9 cellular contexts compared by ENCODE assay signal in genomic region chr2:240921319-240922233, GRCh38. TPM values are rescaled to one million over a fixed set of nuclear protein-coding genes. Genes with fewer than 3 reads are reported as not detected.
DNase-seq lines count a peak whose midpoint lies in the region; ATAC-seq and TF ChIP-seq lines count a peak whose summit lies in the region.
"Had no signal": no experiment of that assay in that cellular context is flagged by ENCODE, and none has a peak within 500 bp of the region (broad histone marks: within the 10 kb centered on the region; RNA-seq: fewer than 3 reads in every experiment).

No MANE protein-coding gene starts in this region.

- TF ChIP-seq CTCF in fibroblast of the aortic adventitia (IDR thresholded peaks at IDR 0.05; ENCODE audit: insufficient read depth, low read length) (no peak), GM23338 (conservative IDR thresholded peaks at IDR 0.05; ENCODE audit: low read depth in 2 of 2) (no peak)

- no peak overlapping the region for H2AFZ ChIP-seq in GM23338

- DNase-seq in ELR (ENCODE audit: low read depth): peak; percentile 97
- peak; percentile 97 for DNase-seq in fibroblast of the aortic adventitia (ENCODE audit: low read depth)
- peak; percentile 68 for DNase-seq in sciatic nerve (ENCODE audit: low spot score)
- DNase-seq in SIG-M5 (lab: John Stamatoyannopoulos, UW): no peak
- DNase-seq in GM23338 (ENCODE audit: low spot score): no peak
- no peak for DNase-seq in T-helper 9 cell

- peaks cover 5% of the 10 kb centered on the region for H3K27me3 Mint-ChIP-seq in GM23338 (ENCODE audit: insufficient read depth, low read depth, poor library complexity)

- H3K9me2 ChIP-seq in GM23338 (ENCODE audit: insufficient read depth): no peaks in the 10 kb centered on the region

- ATAC-seq in SK-N-SH treated with all-trans-retinoic acid at 6 μM for 48 hours: peak; percentile 82
- ATAC-seq in sciatic nerve: peak; percentile 56
- ATAC-seq in GM23338: no peak
- no peak for ATAC-seq in HG02840 (IDR thresholded peaks at IDR 0.05; ENCODE audit: low FRiP score, unreplicated experiment)

- H3K4me2 ChIP-seq in GM23338: no peak overlapping the region

- no peaks in the 10 kb centered on the region for H3F3A ChIP-seq in GM23338 (replicated peaks; ENCODE audit: low read depth)

- no peaks in the 10 kb centered on the region for H4K20me1 ChIP-seq in GM23338 (replicated peaks; ENCODE audit: insufficient read depth)

- no peaks in the 10 kb centered on the region for H3K36me3 ChIP-seq in GM23338 (ENCODE audit: insufficient read depth)

- no peak overlapping the region for H3K4me3 Mint-ChIP-seq in GM23338

- H3K4me1 ChIP-seq in GM23338 (ENCODE audit: insufficient read depth): no peaks in the 10 kb centered on the region; the same call in 1 of the 2 replicates

- H3K4me3 ChIP-seq in fibroblast of the aortic adventitia (ENCODE audit: low read depth, low read length) (no peak overlapping the region), GM23338 (no peak overlapping the region)

- 0 out of 3 replicates have a peak, but pooled peaks cover 4% of the 10 kb centered on the region for H3K4me1 Mint-ChIP-seq in GM23338

- no peak overlapping the region for H3K27ac Mint-ChIP-seq in GM23338

- H3K27ac ChIP-seq in GM23338 (ENCODE audit: low read depth): no peak overlapping the region

- no peaks in the 10 kb centered on the region for H3K27me3 ChIP-seq in GM23338 (ENCODE audit: insufficient read depth)

- H3K36me3 Mint-ChIP-seq in GM23338 (ENCODE audit: low read depth): no peaks in the 10 kb centered on the region

- H3K9me3 Mint-ChIP-seq in GM23338: no peaks in the 10 kb centered on the region

- no peaks in the 10 kb centered on the region for H3K79me2 ChIP-seq in GM23338 (replicated peaks; ENCODE audit: insufficient read depth)

- intact Hi-C loops in sciatic nerve (cut with DNase I): no loop called here

TF ChIP-seq in SK-N-SH treated with all-trans-retinoic acid at 6 μM for 48 hours, 23 proteins besides CTCF, POLR2A, EP300 and RAD21 (continues in another document):
- no peak for TF ChIP-seq CSDC2 (CRISPR knock-in tag; IDR thresholded peaks at IDR 0.05)
- TF ChIP-seq PPARA (CRISPR knock-in tag; IDR thresholded peaks at IDR 0.05; ENCODE audit: borderline replicate concordance): no peak
- TF ChIP-seq BACH2 (CRISPR knock-in tag; IDR thresholded peaks at IDR 0.05; ENCODE audit: borderline replicate concordance): no peak
- TF ChIP-seq TSHZ2 (CRISPR knock-in tag; IDR thresholded peaks at IDR 0.05): no peak
- no peak for TF ChIP-seq GLIS3 (CRISPR knock-in tag; IDR thresholded peaks at IDR 0.05)
- TF ChIP-seq ARNTL (CRISPR knock-in tag; IDR thresholded peaks at IDR 0.05; ENCODE audit: borderline replicate concordance, low read depth): no peak
- no peak for TF ChIP-seq ESRRG (CRISPR knock-in tag; IDR thresholded peaks at IDR 0.05)
- TF ChIP-seq ZFP3 (CRISPR knock-in tag; IDR thresholded peaks at IDR 0.05): no peak
- no peak for TF ChIP-seq ISL1 (CRISPR knock-in tag; IDR thresholded peaks at IDR 0.05)
- TF ChIP-seq ZC3H10 (CRISPR knock-in tag; IDR thresholded peaks at IDR 0.05): no peak
- no peak for TF ChIP-seq OSR1 (CRISPR knock-in tag; IDR thresholded peaks at IDR 0.05)
- TF ChIP-seq ZNF70 (CRISPR knock-in tag; IDR thresholded peaks at IDR 0.05): no peak
- no peak for TF ChIP-seq SNAI2 (CRISPR knock-in tag; IDR thresholded peaks at IDR 0.05)
- TF ChIP-seq ZFP30 (CRISPR knock-in tag; IDR thresholded peaks at IDR 0.05): no peak
- TF ChIP-seq ZNF8 (CRISPR knock-in tag; IDR thresholded peaks at IDR 0.05): no peak

TF ChIP-seq in GM23338, 12 proteins besides CTCF, POLR2A, EP300 and RAD21:
- no peak for TF ChIP-seq ETS1 (IDR thresholded peaks at IDR 0.05)
- TF ChIP-seq POLR2AphosphoS5 (IDR thresholded peaks at IDR 0.05; ENCODE audit: low read depth): no peak
- TF ChIP-seq CREB1 (CRISPR knock-in tag; IDR thresholded peaks at IDR 0.05; ENCODE audit: low read depth): no peak
- no peak for TF ChIP-seq ZNF462 (CRISPR knock-in tag; IDR thresholded peaks at IDR 0.05)
- TF ChIP-seq ZNF114 (CRISPR knock-in tag; IDR thresholded peaks at IDR 0.05): no peak
- no peak for TF ChIP-seq NANOG (IDR thresholded peaks at IDR 0.05; ENCODE audit: borderline replicate concordance)

RNA-seq across cellular contexts. Expression of gene CROCC2, which starts 15.4 kb away (rescaled TPM):
- under 0.01 and 0.41 TPM in 2 replicates for total RNA-seq in fibroblast of the aortic adventitia (ENCODE audit: low replicate concordance)
- total RNA-seq in sciatic nerve: 0.18 TPM
- not detected in 2 replicates for total RNA-seq in GM23338 (2014; rRNA removed; shearing (Covaris generic))
- polyA plus RNA-seq in GM23338 (2016; fragmentation: Nextera tagmentation; extraction: Ambion mirVana): not detected in 2 replicates
- total RNA-seq: glomerular endothelial cell had no signal

RNA-seq across cellular contexts. Expression of gene MAB21L4, which starts 25.6 kb away (rescaled TPM):
- total RNA-seq in fibroblast of the aortic adventitia (ENCODE audit: low replicate concordance): not detected in 2 replicates
- total RNA-seq in sciatic nerve: not detected
- total RNA-seq in GM23338 (2014; rRNA removed; shearing (Covaris generic)): not detected in 2 replicates
- polyA plus RNA-seq in GM23338 (2016; fragmentation: Nextera tagmentation; extraction: Ambion mirVana): 0.10 TPM in 1 of 2 replicates, not detected in the other
- total RNA-seq: glomerular endothelial cell had no signal

RNA-seq across cellular contexts. Expression of gene AGXT, which starts 53.0 kb away (rescaled TPM):
- not detected in 2 replicates for total RNA-seq in fibroblast of the aortic adventitia (ENCODE audit: low replicate concordance)
- not detected for total RNA-seq in sciatic nerve
- total RNA-seq in GM23338 (2014; rRNA removed; shearing (Covaris generic)): not detected in 2 replicates
- not detected in 2 replicates for polyA plus RNA-seq in GM23338 (2016; fragmentation: Nextera tagmentation; extraction: Ambion mirVana)
- total RNA-seq: glomerular endothelial cell had no signal

Comparison
In these comparisons a context has a peak if more than half of its experiments do, and no peak if none do; other contexts are left out.
1. DNase-seq: peak in ELR (single experiment), fibroblast of the aortic adventitia (single experiment) and sciatic nerve (single experiment); none in SIG-M5 (single experiment), GM23338 (single experiment) and T-helper 9 cell (single experiment).
2. ATAC-seq: peak in SK-N-SH treated with all-trans-retinoic acid at 6 μM for 48 hours (single experiment) and sciatic nerve (single experiment); none in GM23338 (single experiment) and HG02840 (single experiment).